Comparison of ENCODE assay signal across 25 cellular contexts in genomic region chr1:173056355-173056754, GRCh38. TPM values are rescaled to one million over a fixed set of nuclear protein-coding genes. Genes with fewer than 3 reads are reported as not detected.
"Had no signal": no experiment of that assay in that cellular context is flagged by ENCODE, and none has a peak within 500 bp of the region (broad histone marks: within the 10 kb centered on the region; RNA-seq: fewer than 3 reads in every experiment).

No MANE protein-coding gene starts in this region.

- FAIRE-seq: colon, kidney had no signal

- H3K27me3 ChIP-seq: body of pancreas, esophagus squamous epithelium, heart left ventricle, right lobe of liver, testis, vagina had no signal

- ATAC-seq: activated CD8-positive, alpha-beta T cell treated with anti-CD3 and anti-CD28 coated beads for 36 hours; body of pancreas; heart left ventricle; naive thymus-derived CD4-positive, alpha-beta T cell; right lobe of liver; stimulated activated naive B cell treated with anti-CD40 and anti-IgM and Interleukin-4, amounts not matched to agents 10 μg/mL and 1 μg/mL and 100 μg/mL, for 72 hours had no signal

- H3K9me3 ChIP-seq: body of pancreas, esophagus squamous epithelium, heart left ventricle, right lobe of liver, testis, vagina had no signal

- DNase-seq: activated CD4-positive, alpha-beta T cell treated with anti-CD3 and anti-CD28 coated beads, Interleukin-2, amount 10 ng/mL, durations not matched to agents 7 days and 5 days; activated CD4-positive, CD25-positive, alpha-beta regulatory T cell treated with anti-CD3 and anti-CD28 coated beads, Interleukin-2, amount 50 U/mL, for 72 hours; activated CD8-positive, alpha-beta T cell treated with anti-CD3 and anti-CD28 coated beads for 36 hours; activated gamma-delta T cell; anterior cingulate cortex; body of pancreas; caudate nucleus; effector memory CD4-positive, alpha-beta T cell; esophagus squamous epithelium; heart left ventricle; kidney; naive thymus-derived CD4-positive, alpha-beta T cell; occipital lobe; posterior cingulate gyrus; right lobe of liver; stimulated activated CD4-positive, alpha-beta T cell treated with anti-CD3 and anti-CD28 coated beads, Interleukin-2, amount 100 ng/mL, for 24 hours; stimulated activated naive B cell treated with anti-CD40 and anti-IgM and Interleukin-4, amounts not matched to agents 10 μg/mL and 1 μg/mL and 100 μg/mL, for 72 hours; testis; WERI-Rb-1 had no signal

- H3K4me1 ChIP-seq: testis, vagina had no signal

- H3K36me3 ChIP-seq: esophagus squamous epithelium, heart left ventricle, right lobe of liver, vagina, WERI-Rb-1 had no signal

- H3K27ac ChIP-seq: body of pancreas, esophagus squamous epithelium, heart left ventricle, right lobe of liver, skin epidermis, testis, vagina, WERI-Rb-1 had no signal

- H3K4me3 ChIP-seq: body of pancreas, esophagus squamous epithelium, heart left ventricle, lung, right lobe of liver, skin epidermis, testis, vagina had no signal

RNA-seq across cellular contexts. Expression of gene TNFSF18, which starts 5.6 kb away (rescaled TPM):
- total RNA-seq: activated CD4-positive, alpha-beta T cell treated with anti-CD3 and anti-CD28 coated beads, Interleukin-2, amount 10 ng/mL, durations not matched to agents 7 days and 5 days; activated CD8-positive, alpha-beta T cell treated with anti-CD3 and anti-CD28 coated beads for 36 hours; activated T-helper 1 cell treated with anti-CD3 and anti-CD28 coated beads, Interleukin-12 subunit alpha, Interleukin-12 subunit beta, Interleukin-2, Interleukin-4 antibody, amounts not matched to agents 30 ng/mL and 10 ng/mL and 1 ng/mL, durations not matched to agents 14 hours and 24 hours and 36 hours; body of pancreas; kidney; naive thymus-derived CD4-positive, alpha-beta T cell; neural crest cell; right lobe of liver; vagina had no signal
- polyA plus RNA-seq: naive thymus-derived CD4-positive, alpha-beta T cell had no signal
